8 cellular contexts compared by ENCODE assay signal in genomic region chr14:20684662-20685456, GRCh38. TPM values are rescaled to one million over a fixed set of nuclear protein-coding genes. Genes with fewer than 3 reads are reported as not detected.
DNase-seq lines count a peak whose midpoint lies in the region; ATAC-seq lines count a peak whose summit lies in the region.

No MANE protein-coding gene starts in this region.

- peaks cover 9 to 21% (median 15%) of the 10 kb centered on the region in 4 donors for H3K4me1 Mint-ChIP-seq in CD4-positive, alpha-beta memory T cell

- no peaks in the 10 kb centered on the region for H3K36me3 Mint-ChIP-seq in CD4-positive, alpha-beta memory T cell

- CTCF ChIA-PET in CD4-positive, alpha-beta memory T cell (lab: Charles Lee; ENCODE audit: partially characterized antibody): interaction anchor here (0.8 to 21.1 kb wide), 9 partner anchors 12 to 357 kb away, joined by 3 to 349 read pairs (median 12); partner anchors contain the start of genes CCNB1IP1 and PARP2

- H3K27ac Mint-ChIP-seq in CD4-positive, alpha-beta memory T cell: peak overlapping the region in 5 of 7 donors; percentile 21 to 92 (median 68)

- H3K36me3 ChIP-seq in CD4-positive, alpha-beta memory T cell (ENCODE audit: insufficient read depth, low read length): no peaks in the 10 kb centered on the region

- intact Hi-C loops in CD4-positive, alpha-beta memory T cell (cut with micrococcal nuclease): loop anchor here (5.0 kb wide), 3 partner anchors 412 to 697 kb away; partner anchors contain the start of genes HNRNPC, SUPT16H and ZNF219

- no peaks in the 10 kb centered on the region for H3K27me3 ChIP-seq in CD4-positive, alpha-beta memory T cell (ENCODE audit: insufficient read depth, low read length)

- H3K4me3 Mint-ChIP-seq in CD4-positive, alpha-beta memory T cell: peak overlapping the region in 2 of 8 donors; percentile 37 to 47

- POLR2A ChIA-PET in CD4-positive, alpha-beta memory T cell (lab: Charles Lee; ENCODE audit: partially characterized antibody): interaction anchor here (0.9 to 6.8 kb wide), 13 partner anchors 14 to 419 kb away, joined by 3 to 85 read pairs (median 43); partner anchors contain the start of genes APEX1, CCNB1IP1, OSGEP and PARP2

- no peak for ATAC-seq in HG03354 (IDR thresholded peaks at IDR 0.05; ENCODE audit: poor library complexity, severe bottlenecking, unreplicated experiment)
- no peak for ATAC-seq in GM21576 (IDR thresholded peaks at IDR 0.05; ENCODE audit: unreplicated experiment)
- no peak for ATAC-seq in GM18867 (IDR thresholded peaks at IDR 0.05; ENCODE audit: unreplicated experiment)

- peaks cover 0 to 6% (median 0%) of the 10 kb centered on the region in 8 donors for H3K9me3 Mint-ChIP-seq in CD4-positive, alpha-beta memory T cell

- H3K9me3 ChIP-seq in CD4-positive, alpha-beta memory T cell (ENCODE audit: control insufficient read depth in 1 of 2, low read length in 2 of 2): no peaks in the 10 kb centered on the region

- H3K4me3 ChIP-seq in CD4-positive, alpha-beta memory T cell (ENCODE audit: low read length in 2 of 2): peak overlapping the region; percentile 87 to 88

- DNase-seq in CD4-positive, alpha-beta memory T cell: no peak
- peak; percentile 38 for DNase-seq in LoVo (ENCODE audit: low spot score)
- DNase-seq in dedifferentiated amniotic fluid mesenchymal stem cell (ENCODE audit: extremely low spot score): peak; percentile 23
- DNase-seq in midbrain (lab: John Stamatoyannopoulos, UW): peak; percentile 36
- no peak for DNase-seq in GF-D8 (lab: John Stamatoyannopoulos, UW)

- H3K27me3 Mint-ChIP-seq in CD4-positive, alpha-beta memory T cell: peaks cover 0 to 8% of the 10 kb centered on the region in 2 donors

- peaks cover 31% of the 10 kb centered on the region for H3K4me1 ChIP-seq in CD4-positive, alpha-beta memory T cell (ENCODE audit: insufficient read depth, low read length)

- peak overlapping the region; percentile 91 for H3K27ac ChIP-seq in CD4-positive, alpha-beta memory T cell (ENCODE audit: low read depth, low read length)

RNA-seq across cellular contexts. Expression of gene RNASE4, which starts 0.5 kb away (rescaled TPM):
- 1 to 10 TPM; 2.1 to 2.6 TPM for total RNA-seq in CD4-positive, alpha-beta memory T cell
- 1 to 10 TPM; 1.6 to 2.5 TPM for polyA plus RNA-seq in CD4-positive, alpha-beta memory T cell

RNA-seq across cellular contexts. Expression of gene ANG, which starts 3.7 kb away (rescaled TPM):
- 1 to 10 TPM; 1.1 to 1.3 TPM for total RNA-seq in CD4-positive, alpha-beta memory T cell
- 1 to 10 TPM; 1.4 to 2.8 TPM for polyA plus RNA-seq in CD4-positive, alpha-beta memory T cell

RNA-seq across cellular contexts. Expression of gene OR6S1, which starts 43.4 kb away (rescaled TPM):
- total RNA-seq in CD4-positive, alpha-beta memory T cell: not detected
- polyA plus RNA-seq in CD4-positive, alpha-beta memory T cell: not detected

Comparison
In these comparisons a context has a peak if more than half of its experiments do, and no peak if none do; other contexts are left out.
1. DNase-seq: peak in LoVo (single experiment), dedifferentiated amniotic fluid mesenchymal stem cell (single experiment) and midbrain (single experiment); none in CD4-positive, alpha-beta memory T cell (0 of 5) and GF-D8 (single experiment).